In genomic region chr14:69675877-69676416, GRCh38 we compare ENCODE assay signal across 12 cellular contexts.
DNase-seq lines count a peak whose midpoint lies in the region; ATAC-seq and FAIRE-seq lines count a peak whose summit lies in the region.
"Had no signal": no experiment of that assay in that cellular context is flagged by ENCODE, and none has a peak within 500 bp of the region (broad histone marks: within the 10 kb centered on the region; RNA-seq: fewer than 3 reads in every experiment).

No MANE protein-coding gene starts in this region.

- CTCF ChIA-PET in activated naive CD4-positive, alpha-beta T cell treated with anti-CD3 and anti-CD28 coated beads, Interleukin-2, amount 10 ng/mL, durations not matched to agents 7 days and 5 days (lab: Charles Lee): interaction anchor here (3.4 kb wide), 1 partner anchor 9 kb away, joined by 18 read pairs; no protein-coding TSS in a partner anchor

- no peaks in the 10 kb centered on the region for H3K36me3 ChIP-seq in SJCRH30
- H3K36me3 ChIP-seq: right lobe of liver had no signal

- peak overlapping the region; percentile 91 for H3K27ac Mint-ChIP-seq in activated naive CD4-positive, alpha-beta T cell treated with anti-CD3 and anti-CD28 coated beads, Interleukin-2, amount 10 ng/mL, durations not matched to agents 7 days and 5 days

- H3K27me3 ChIP-seq in SJCRH30: no peaks in the 10 kb centered on the region
- H3K27me3 ChIP-seq: right lobe of liver had no signal

- H3K9me3 ChIP-seq in SJCRH30 (replicated peaks): no peaks in the 10 kb centered on the region
- H3K9me3 ChIP-seq: right lobe of liver had no signal

- no peak for DNase-seq in activated naive CD4-positive, alpha-beta T cell treated with anti-CD3 and anti-CD28 coated beads, Interleukin-2, amount 10 ng/mL, durations not matched to agents 7 days and 5 days
- DNase-seq in activated naive CD4-positive, alpha-beta T cell (lab: John Stamatoyannopoulos, UW): no peak
- DNase-seq in stimulated activated naive CD8-positive, alpha-beta T cell treated with anti-CD3 and anti-CD28 coated beads, Interleukin-15, Interleukin-2, amounts not matched to agents 100 U/mL and 50 U/mL, for 24 hours: no peak
- DNase-seq in urothelium cell line (ENCODE audit: low spot score) (no peak), iPS-NIHi7 (ENCODE audit: extremely low spot score) (no peak), SJCRH30 (no peak)
- DNase-seq: right lobe of liver had no signal

- no peaks in the 10 kb centered on the region for H3K9me3 Mint-ChIP-seq in activated naive CD4-positive, alpha-beta T cell treated with anti-CD3 and anti-CD28 coated beads, Interleukin-2, amount 10 ng/mL, durations not matched to agents 7 days and 5 days

- no peak overlapping the region for H3K4me3 ChIP-seq in SJCRH30
- H3K4me3 ChIP-seq: right lobe of liver had no signal

- H3K4me1 Mint-ChIP-seq in activated naive CD4-positive, alpha-beta T cell treated with anti-CD3 and anti-CD28 coated beads, Interleukin-2, amount 10 ng/mL, durations not matched to agents 7 days and 5 days: peaks cover 75% of the 10 kb centered on the region

- H3K27me3 Mint-ChIP-seq in activated naive CD4-positive, alpha-beta T cell treated with anti-CD3 and anti-CD28 coated beads, Interleukin-2, amount 10 ng/mL, durations not matched to agents 7 days and 5 days: no peaks in the 10 kb centered on the region

- H3K4me1 ChIP-seq in SJCRH30: no peaks in the 10 kb centered on the region

- no peak overlapping the region for H3K4me3 Mint-ChIP-seq in activated naive CD4-positive, alpha-beta T cell treated with anti-CD3 and anti-CD28 coated beads, Interleukin-2, amount 10 ng/mL, durations not matched to agents 7 days and 5 days

- H3K36me3 Mint-ChIP-seq in activated naive CD4-positive, alpha-beta T cell treated with anti-CD3 and anti-CD28 coated beads, Interleukin-2, amount 10 ng/mL, durations not matched to agents 7 days and 5 days: peaks cover 26% of the 10 kb centered on the region

- no peak overlapping the region for H3K27ac ChIP-seq in SJCRH30
- H3K27ac ChIP-seq: right lobe of liver had no signal

- no peak for FAIRE-seq in urothelium cell line (lab: Jason Lieb, UNC)
- FAIRE-seq: colon, TTC549 had no signal

- ATAC-seq in GM21737 (IDR thresholded peaks at IDR 0.05; ENCODE audit: unreplicated experiment) (peak; percentile 64), HG03521 (IDR thresholded peaks at IDR 0.05; ENCODE audit: unreplicated experiment) (peak; percentile 53)
- ATAC-seq in stimulated activated naive CD8-positive, alpha-beta T cell treated with anti-CD3 and anti-CD28 coated beads, Interleukin-15, Interleukin-2, amounts not matched to agents 100 U/mL and 50 U/mL, for 24 hours: peak; percentile 87
- ATAC-seq: HCT116 had no signal
